23 cellular contexts compared by ENCODE assay signal in the genomic region with DNA sequence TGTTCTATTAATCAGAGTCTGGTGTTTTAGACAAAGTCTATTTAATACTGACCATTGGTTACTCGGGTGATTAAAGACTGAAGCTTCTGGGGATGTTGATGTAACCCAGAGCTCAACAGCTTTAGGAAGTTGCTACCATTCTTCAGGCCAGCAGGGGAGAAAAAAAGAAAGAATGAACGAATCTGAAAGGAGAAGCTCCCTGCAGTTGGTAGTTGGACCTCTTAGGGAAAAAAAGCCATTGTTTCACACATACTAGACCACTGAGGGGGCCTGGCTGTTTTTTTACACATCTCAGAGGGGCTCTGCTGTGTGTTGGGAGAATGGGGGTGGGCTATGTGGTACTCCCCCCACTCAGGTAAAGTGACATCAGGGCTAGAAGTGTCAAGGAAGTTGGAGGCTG.
"Had no signal": no experiment of that assay in that cellular context is flagged by ENCODE, and none has a peak within 500 bp of the region (broad histone marks: within the 10 kb centered on the region; RNA-seq: fewer than 3 reads in every experiment).

No MANE protein-coding gene starts in this region.

- H3K4me1 ChIP-seq: ascending aorta, body of pancreas had no signal

- H3K27ac Mint-ChIP-seq: activated CD4-positive, alpha-beta memory T cell treated with anti-CD3 and anti-CD28 coated beads for 36 hours; activated CD4-positive, alpha-beta T cell treated with anti-CD3 and anti-CD28 coated beads, Interleukin-2, amount 10 ng/mL, durations not matched to agents 7 days and 5 days; activated naive CD4-positive, alpha-beta T cell treated with anti-CD3 and anti-CD28 coated beads, Interleukin-2, amount 50 U/mL, for 72 hours; activated naive CD8-positive, alpha-beta T cell treated with anti-CD3 and anti-CD28 coated beads, Interleukin-2, amount 50 U/mL, for 24 hours; T-helper 17 cell had no signal

- H3K4me1 Mint-ChIP-seq: activated CD4-positive, alpha-beta T cell treated with anti-CD3 and anti-CD28 coated beads, Interleukin-2, amount 10 ng/mL, durations not matched to agents 7 days and 5 days; activated naive CD8-positive, alpha-beta T cell treated with anti-CD3 and anti-CD28 coated beads, Interleukin-2, amount 50 U/mL, for 24 hours; T-helper 17 cell had no signal

- H3K4me2 ChIP-seq: PC-9 had no signal

- DNase-seq: activated CD4-positive, alpha-beta memory T cell treated with anti-CD3 and anti-CD28 coated beads for 36 hours; activated CD4-positive, alpha-beta T cell treated with anti-CD3 and anti-CD28 coated beads, Interleukin-2, amount 10 ng/mL, durations not matched to agents 7 days and 5 days; activated CD4-positive, CD25-positive, alpha-beta regulatory T cell; activated CD8-positive, alpha-beta memory T cell treated with anti-CD3 and anti-CD28 coated beads for 24 hours; activated effector memory CD4-positive, alpha-beta T cell treated with anti-CD3 and anti-CD28 coated beads, Interleukin-2, amount 50 U/mL, for 16 hours; activated naive CD4-positive, alpha-beta T cell treated with Interleukin-2 at 50 U/mL for 16 hours; activated naive CD8-positive, alpha-beta T cell treated with anti-CD3 and anti-CD28 coated beads, Interleukin-2, amount 50 U/mL, for 24 hours; activated T-cell treated with anti-CD3 and anti-CD28 coated beads, Interleukin-2, amount 50 U/mL, for 4 hours; amniotic stem cell; body of pancreas; central memory CD4-positive, alpha-beta T cell; KG1; NCI-H1048; NCI-H1417; NCI-H2029; NCI-H446; NCI-H524; PC-9; SIG-M5; T-helper 17 cell; T1000 had no signal

- H3K4me3 Mint-ChIP-seq: activated CD4-positive, alpha-beta memory T cell treated with anti-CD3 and anti-CD28 coated beads for 36 hours; activated CD4-positive, alpha-beta T cell treated with anti-CD3 and anti-CD28 coated beads, Interleukin-2, amount 10 ng/mL, durations not matched to agents 7 days and 5 days; activated naive CD8-positive, alpha-beta T cell treated with anti-CD3 and anti-CD28 coated beads, Interleukin-2, amount 50 U/mL, for 24 hours; activated T-cell treated with anti-CD3 and anti-CD28 coated beads, Interleukin-2, amount 50 U/mL, for 4 hours; T-helper 17 cell had no signal

- H3K27me3 ChIP-seq: ascending aorta, body of pancreas had no signal

- H3K27me3 Mint-ChIP-seq: activated CD4-positive, alpha-beta memory T cell treated with anti-CD3 and anti-CD28 coated beads for 36 hours; activated CD4-positive, alpha-beta T cell treated with anti-CD3 and anti-CD28 coated beads, Interleukin-2, amount 10 ng/mL, durations not matched to agents 7 days and 5 days; activated naive CD8-positive, alpha-beta T cell treated with anti-CD3 and anti-CD28 coated beads, Interleukin-2, amount 50 U/mL, for 24 hours; T-helper 17 cell had no signal

- ATAC-seq: activated naive CD4-positive, alpha-beta T cell treated with anti-CD3 and anti-CD28 coated beads, Interleukin-2, amount 50 U/mL, for 72 hours; activated naive CD8-positive, alpha-beta T cell treated with anti-CD3 and anti-CD28 coated beads, Interleukin-2, amount 50 U/mL, for 24 hours; activated T-cell treated with anti-CD3 and anti-CD28 coated beads, Interleukin-2, amount 50 U/mL, for 4 hours; body of pancreas; T-helper 17 cell had no signal

- H3K36me3 Mint-ChIP-seq: activated CD4-positive, alpha-beta memory T cell treated with anti-CD3 and anti-CD28 coated beads for 36 hours; activated naive CD4-positive, alpha-beta T cell treated with anti-CD3 and anti-CD28 coated beads, Interleukin-2, amount 50 U/mL, for 72 hours had no signal

- H3K4me3 ChIP-seq: ascending aorta, body of pancreas, PC-9 had no signal

- H3K9me3 ChIP-seq: ascending aorta, body of pancreas had no signal

- H2AFZ ChIP-seq: PC-9 had no signal

- H3K9me3 Mint-ChIP-seq: activated CD4-positive, alpha-beta T cell treated with anti-CD3 and anti-CD28 coated beads, Interleukin-2, amount 10 ng/mL, durations not matched to agents 7 days and 5 days; activated T-cell treated with anti-CD3 and anti-CD28 coated beads, Interleukin-2, amount 50 U/mL, for 4 hours had no signal

- H3K27ac ChIP-seq: ascending aorta, body of pancreas, PC-9 had no signal
